19 cellular contexts compared by ENCODE assay signal in genomic region chr7:141484907-141485306, GRCh38.
"Had no signal": no experiment of that assay in that cellular context is flagged by ENCODE, and none has a peak within 500 bp of the region (broad histone marks: within the 10 kb centered on the region; RNA-seq: fewer than 3 reads in every experiment).

No MANE protein-coding gene starts in this region.

- H3K4me3 ChIP-seq: cardiac muscle cell, esophagus muscularis mucosa, gastroesophageal sphincter, heart left ventricle, left lung, spleen, testis, upper lobe of left lung had no signal

- H3K36me3 ChIP-seq: cardiac muscle cell, esophagus muscularis mucosa, gastroesophageal sphincter, heart left ventricle, left lung, spleen, upper lobe of left lung had no signal

- ATAC-seq: activated CD4-positive, alpha-beta T cell treated with anti-CD3 and anti-CD28 coated beads for 36 hours; gastroesophageal sphincter; heart left ventricle; left lung; stimulated activated memory B cell treated with anti-CD40 and anti-IgM and Interleukin-4, amounts not matched to agents 10 μg/mL and 1 μg/mL and 100 μg/mL, for 72 hours had no signal

- H3K27ac ChIP-seq: cardiac muscle cell, esophagus muscularis mucosa, gastroesophageal sphincter, heart left ventricle, left lung, spleen, testis, upper lobe of left lung, VCaP had no signal

- H3K4me1 ChIP-seq: esophagus muscularis mucosa, gastroesophageal sphincter, left lung, spleen, testis, upper lobe of left lung had no signal

- H3K27me3 ChIP-seq: cardiac muscle cell, esophagus muscularis mucosa, gastroesophageal sphincter, heart left ventricle, left lung, testis, upper lobe of left lung had no signal

- DNase-seq: activated CD4-positive, alpha-beta T cell treated with anti-CD3 and anti-CD28 coated beads for 36 hours; activated CD4-positive, alpha-beta T cell treated with anti-CD3 and anti-CD28 coated beads, Interleukin-2, amount 50 U/mL, for 48 hours; amniotic stem cell; dermis blood vessel endothelial cell; effector memory CD4-positive, alpha-beta T cell; heart left ventricle; kidney; left lung; nucleus accumbens; retina; spleen; stimulated activated CD4-positive, alpha-beta T cell treated with anti-CD3 and anti-CD28 coated beads, Interleukin-4, amount 100 ng/mL, for 4 hours; testis; upper lobe of left lung had no signal

- H3K9me3 ChIP-seq: esophagus muscularis mucosa, gastroesophageal sphincter, heart left ventricle, left lung, spleen, testis, upper lobe of left lung had no signal
